17 cellular contexts compared by ENCODE assay signal in the genomic region with DNA sequence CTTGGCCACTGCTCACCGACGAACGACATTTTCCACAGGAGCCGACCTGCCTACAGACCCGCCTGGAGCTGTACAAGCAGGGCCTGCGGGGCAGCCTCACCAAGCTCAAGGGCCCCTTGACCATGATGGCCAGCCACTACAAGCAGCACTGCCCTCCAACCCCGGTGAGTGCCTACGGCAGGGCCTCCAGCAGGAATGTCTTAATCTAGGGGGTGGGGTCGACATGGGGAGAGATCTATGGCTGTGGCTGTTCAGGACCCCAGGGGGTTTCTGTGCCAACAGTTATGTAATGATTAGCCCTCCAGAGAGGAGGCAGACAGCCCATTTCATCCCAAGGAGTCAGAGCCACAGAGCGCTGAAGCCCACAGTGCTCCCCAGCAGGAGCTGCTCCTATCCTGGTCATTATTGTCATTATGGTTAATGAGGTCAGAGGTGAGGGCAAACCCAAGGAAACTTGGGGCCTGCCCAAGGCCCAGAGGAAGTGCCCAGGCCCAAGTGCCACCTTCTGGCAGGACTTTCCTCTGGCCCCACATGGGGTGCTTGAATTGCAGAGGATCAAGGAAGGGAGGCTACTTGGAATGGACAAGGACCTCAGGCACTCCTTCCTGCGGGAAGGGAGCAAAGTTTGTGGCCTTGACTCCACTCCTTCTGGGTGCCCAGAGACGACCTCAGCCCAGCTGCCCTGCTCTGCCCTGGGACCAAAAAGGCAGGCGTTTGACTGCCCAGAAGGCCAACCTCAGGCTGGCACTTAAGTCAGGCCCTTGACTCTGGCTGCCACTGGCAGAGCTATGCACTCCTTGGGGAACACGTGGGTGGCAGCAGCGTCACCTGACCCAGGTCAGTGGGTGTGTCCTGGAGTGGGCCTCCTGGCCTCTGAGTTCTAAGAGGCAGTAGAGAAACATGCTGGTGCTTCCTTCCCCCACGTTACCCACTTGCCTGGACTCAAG. TPM values are rescaled to one million over a fixed set of nuclear protein-coding genes. Genes with fewer than 3 reads are reported as not detected.
DNase-seq lines count a peak whose midpoint lies in the region; ATAC-seq, FAIRE-seq and TF ChIP-seq lines count a peak whose summit lies in the region.
"Had no signal": no experiment of that assay in that cellular context is flagged by ENCODE, and none has a peak within 500 bp of the region (broad histone marks: within the 10 kb centered on the region; RNA-seq: fewer than 3 reads in every experiment).

No MANE protein-coding gene starts in this region.

- CTCF ChIA-PET in activated CD4-positive, alpha-beta memory T cell treated with anti-CD3 and anti-CD28 coated beads, Interleukin-2, amount 10 ng/mL, durations not matched to agents 7 days and 5 days (lab: Charles Lee): interaction anchor here (0.7 to 1.3 kb wide), 4 partner anchors 10 to 163 kb away, joined by 3 to 5 read pairs (median 3); no protein-coding TSS in a partner anchor

- H3K27me3 ChIP-seq in lung (ENCODE audit: control insufficient read depth, insufficient read depth): no peaks in the 10 kb centered on the region
- H3K27me3 ChIP-seq: Peyer's patch had no signal

- H3K4me1 ChIP-seq in lung (ENCODE audit: control insufficient read depth in 2 of 2, insufficient read depth in 2 of 2, low read length in 2 of 2): peaks cover 0 to 3% of the 10 kb centered on the region in 2 donors
- H3K4me1 ChIP-seq: Peyer's patch had no signal

- peaks cover 77% of the 10 kb centered on the region for H3K4me1 Mint-ChIP-seq in activated CD4-positive, alpha-beta memory T cell treated with anti-CD3 and anti-CD28 coated beads, Interleukin-2, amount 10 ng/mL, durations not matched to agents 7 days and 5 days

- H3K9me3 Mint-ChIP-seq in activated CD4-positive, alpha-beta memory T cell treated with anti-CD3 and anti-CD28 coated beads, Interleukin-2, amount 10 ng/mL, durations not matched to agents 7 days and 5 days: no peaks in the 10 kb centered on the region

- peak overlapping the region; percentile 0 for H3K4me3 ChIP-seq in lung
- H3K4me3 ChIP-seq: Peyer's patch, thoracic aorta had no signal

- WGBS in lung, 2 donors: 70 to 83% methylated on average over 16 of the region's 16 CpGs

- peak; percentile 4 for FAIRE-seq in HTR-8/SVneo (lab: Jason Lieb, UNC)

- POLR2A ChIA-PET in activated CD4-positive, alpha-beta memory T cell treated with anti-CD3 and anti-CD28 coated beads, Interleukin-2, amount 10 ng/mL, durations not matched to agents 7 days and 5 days (lab: Charles Lee): interaction anchor here (0.9 to 3.3 kb wide), 2 partner anchors 28 to 105 kb away, joined by 3 to 19 read pairs; no protein-coding TSS in a partner anchor

- no peaks in the 10 kb centered on the region for H3K36me3 ChIP-seq in lung (ENCODE audit: control insufficient read depth in 2 of 2, insufficient read depth in 2 of 2, low read length in 2 of 2)
- H3K36me3 ChIP-seq: Peyer's patch, thoracic aorta had no signal

- TF ChIP-seq CTCF in lung (IDR thresholded peaks at IDR 0.05; ENCODE audit: control extremely low read depth, extremely low read depth): no peak

- H3K9me3 ChIP-seq in lung (ENCODE audit: control insufficient read depth in 2 of 2, insufficient read depth in 1 of 2, low read length in 1 of 2): no peaks in the 10 kb centered on the region
- H3K9me3 ChIP-seq: Peyer's patch, thoracic aorta had no signal

- no peaks in the 10 kb centered on the region for H3K27me3 Mint-ChIP-seq in activated CD4-positive, alpha-beta memory T cell treated with anti-CD3 and anti-CD28 coated beads, Interleukin-2, amount 10 ng/mL, durations not matched to agents 7 days and 5 days

- ATAC-seq in lung (ENCODE audit: insufficient read depth, low FRiP score): peak; percentile 60

- H3K27ac ChIP-seq in lung (ENCODE audit: low read depth in 1 of 2, low read length in 1 of 2): peak overlapping the region in 1 of 2 donors; percentile 72
- H3K27ac ChIP-seq: thoracic aorta had no signal

- H3K27ac Mint-ChIP-seq in activated CD4-positive, alpha-beta memory T cell treated with anti-CD3 and anti-CD28 coated beads, Interleukin-2, amount 10 ng/mL, durations not matched to agents 7 days and 5 days: peak overlapping the region; percentile 72

- H3K4me3 Mint-ChIP-seq in activated CD4-positive, alpha-beta memory T cell treated with anti-CD3 and anti-CD28 coated beads, Interleukin-2, amount 10 ng/mL, durations not matched to agents 7 days and 5 days: peak overlapping the region; percentile 62

- H3K36me3 Mint-ChIP-seq in activated CD4-positive, alpha-beta memory T cell treated with anti-CD3 and anti-CD28 coated beads, Interleukin-2, amount 10 ng/mL, durations not matched to agents 7 days and 5 days (ENCODE audit: low read depth): peaks cover 5% of the 10 kb centered on the region

- DNase-seq in Daoy (ENCODE audit: low read depth) (peak; percentile 71), HTR-8/SVneo (ENCODE audit: insufficient read length, low spot score) (no peak), lung (ENCODE audit: low spot score) (peak; percentile 87), NCI-H2171 treated with DMSO at 0.1 percent for 48 hours (lab: John Stamatoyannopoulos, UW) (no peak), NCI-H128 (lab: John Stamatoyannopoulos, UW; ENCODE audit: unreplicated experiment) (no peak), DMS79 (lab: John Stamatoyannopoulos, UW) (no peak), NCI-H2081 (lab: John Stamatoyannopoulos, UW) (no peak)
- DNase-seq in activated CD4-positive, alpha-beta memory T cell treated with anti-CD3 and anti-CD28 coated beads, Interleukin-2, amount 10 ng/mL, durations not matched to agents 7 days and 5 days: peak; percentile 63
- DNase-seq: HCEC 1CT, hypothalamus, NCI-H2171, T1000 had no signal

RNA-seq across cellular contexts. Expression of gene CSF2, which starts 1.5 kb away (rescaled TPM):
- total RNA-seq in Daoy (2014; rRNA removed; shearing (Covaris generic)): 16.4 and 25.3 TPM in 2 replicates
- total RNA-seq in activated CD4-positive, alpha-beta memory T cell treated with anti-CD3 and anti-CD28 coated beads, Interleukin-2, amount 10 ng/mL, durations not matched to agents 7 days and 5 days: 10 to 100 TPM; 30.8 to 32.7 TPM
- 10 to 100 TPM in 1 of 2 donors, under 1 TPM in 1; 0.37 to 11.6 TPM for total RNA-seq in lung
- 10 to 100 TPM in 1 of 2 donors, 1 to 10 TPM in 1; 4.7 to 16.8 TPM for polyA plus RNA-seq in lung
- total RNA-seq: mucosa of gallbladder, Peyer's patch, thoracic aorta had no signal

RNA-seq across cellular contexts. Expression of gene IL3, which starts 14.6 kb away (rescaled TPM):
- not detected in 2 replicates for total RNA-seq in Daoy (2014; rRNA removed; shearing (Covaris generic))
- 1 to 10 TPM; 1.4 to 1.6 TPM for total RNA-seq in activated CD4-positive, alpha-beta memory T cell treated with anti-CD3 and anti-CD28 coated beads, Interleukin-2, amount 10 ng/mL, durations not matched to agents 7 days and 5 days
- not detected for total RNA-seq in lung
- not detected for polyA plus RNA-seq in lung
- total RNA-seq: epithelial cell of proximal tubule, mucosa of gallbladder, Peyer's patch, renal cortical epithelial cell, thoracic aorta had no signal

Comparison
In these comparisons a context has a peak if more than half of its experiments do, and no peak if none do; other contexts are left out.
1. DNase-seq: peak in Daoy (single experiment), activated CD4-positive, alpha-beta memory T cell treated with anti-CD3 and anti-CD28 coated beads, Interleukin-2, amount 10 ng/mL, durations not matched to agents 7 days and 5 days (single experiment) and lung (single experiment); none in HTR-8/SVneo (single experiment), NCI-H2171 treated with DMSO at 0.1 percent for 48 hours (single experiment), NCI-H128 (single experiment), DMS79 (single experiment) and NCI-H2081 (0 of 2).